Comparison of ENCODE assay signal across 10 cellular contexts in genomic region chr6:98054453-98054852, GRCh38.
A peak's percentile ranks its signal among the peaks of the same experiment; 100 is the strongest.
DNase-seq lines count a peak whose midpoint lies in the region; ATAC-seq, FAIRE-seq and TF ChIP-seq lines count a peak whose summit lies in the region.
"Had no signal": no experiment of that assay in that cellular context is flagged by ENCODE, and none has a peak within 500 bp of the region (broad histone marks: within the 10 kb centered on the region; RNA-seq: fewer than 3 reads in every experiment).

No MANE protein-coding gene starts in this region.

- H3K27me3 ChIP-seq in DND-41 (ENCODE audit: insufficient read depth, low read length, poor library complexity) (no peaks in the 10 kb centered on the region), small intestine (ENCODE audit: control insufficient read depth in 2 of 2, insufficient read depth in 2 of 2, low read length in 2 of 2) (no peaks in the 10 kb centered on the region)

- ATAC-seq in DND-41 (ENCODE audit: insufficient read depth, low read depth): no peak
- ATAC-seq: left colon had no signal

- TF ChIP-seq CTCF in DND-41 (IDR thresholded peaks at IDR 0.05; ENCODE audit: borderline replicate concordance, extremely low read depth, low read length, poor library complexity, severe bottlenecking) (peak; percentile 4), HEK293 (tag by site-specific recombination; IDR thresholded peaks at IDR 0.05) (no peak), epithelial cell of esophagus (IDR thresholded peaks at IDR 0.05; ENCODE audit: insufficient read depth, low read depth, low read length, missing control alignments) (peak; percentile 44)

- H3K36me3 ChIP-seq in DND-41 (ENCODE audit: insufficient read depth, low read length): no peaks in the 10 kb centered on the region
- no peaks in the 10 kb centered on the region for H3K36me3 ChIP-seq in HEK293 (ENCODE audit: control insufficient read depth in 2 of 2, insufficient read depth in 1 of 2, low read length in 2 of 2)
- no peaks in the 10 kb centered on the region for H3K36me3 ChIP-seq in small intestine (ENCODE audit: control insufficient read depth in 2 of 2, insufficient read depth in 2 of 2, low read length in 2 of 2)

- no peak overlapping the region for H3K4me3 ChIP-seq in DND-41 (ENCODE audit: low read depth in 1 of 2, low read length in 2 of 2)
- no peak overlapping the region for H3K4me3 ChIP-seq in HEK293 (ENCODE audit: low read depth, low read length)
- no peak overlapping the region for H3K4me3 ChIP-seq in epithelial cell of esophagus (ENCODE audit: low read length)
- H3K4me3 ChIP-seq in small intestine (ENCODE audit: low read depth in 1 of 2, low read length in 2 of 2): no peak overlapping the region

- no peaks in the 10 kb centered on the region for H3K79me2 ChIP-seq in DND-41 (ENCODE audit: insufficient read depth, low read length)

- DNase-seq in DND-41 (no peak), NCI-H446 treated with DMSO at 0.1 percent for 48 hours (lab: John Stamatoyannopoulos, UW) (peak; percentile 27), epithelial cell of esophagus (ENCODE audit: low read depth) (peak; percentile 32), small intestine (no peak), HK-2 (ENCODE audit: unreplicated experiment) (no peak), SHP77 treated with DMSO at 0.1 percent for 48 hours (lab: John Stamatoyannopoulos, UW) (no peak)
- no peak for DNase-seq in stimulated activated CD4-positive, alpha-beta T cell treated with anti-CD3 and anti-CD28 coated beads, Interleukin-15, amount 100 ng/mL, for 24 hours
- DNase-seq: effector memory CD4-positive, alpha-beta T cell; left colon had no signal

- no peaks in the 10 kb centered on the region for H4K20me1 ChIP-seq in DND-41 (ENCODE audit: insufficient read depth, low read length)

- no peak overlapping the region for H2AFZ ChIP-seq in DND-41 (ENCODE audit: low read depth, low read length)

- WGBS in small intestine, 3 donors: 77 to 86% (median 82%) methylated on average over 2 of the region's 2 CpGs

- no peak overlapping the region for H3K4me2 ChIP-seq in DND-41 (ENCODE audit: insufficient read depth, low read length)

- FAIRE-seq in small intestine (lab: Jason Lieb, UNC): no peak

- CTCF ChIA-PET in HEK293 (lab: Yijun Ruan, JAX): interaction anchor here (0.5 to 1.0 kb wide), 4 partner anchors 9 to 417 kb away, joined by 3 to 6 read pairs (median 4); no protein-coding TSS in a partner anchor

- no peak overlapping the region for H3K9ac ChIP-seq in DND-41 (ENCODE audit: low read depth, low read length)

- no peaks in the 10 kb centered on the region for H3K9me3 ChIP-seq in DND-41 (ENCODE audit: insufficient read depth, low read length, severe bottlenecking)
- H3K9me3 ChIP-seq in HEK293 (ENCODE audit: control insufficient read depth, insufficient read depth, low read depth, low read length): no peaks in the 10 kb centered on the region
- no peaks in the 10 kb centered on the region for H3K9me3 ChIP-seq in small intestine (ENCODE audit: control insufficient read depth, low read depth)

- H3K4me1 ChIP-seq in DND-41 (ENCODE audit: insufficient read depth, low read length) (no peaks in the 10 kb centered on the region), HEK293 (ENCODE audit: control insufficient read depth, insufficient read depth, low read length) (0 out of 2 replicates have a peak, but pooled peaks cover 2% of the 10 kb centered on the region), small intestine (ENCODE audit: control insufficient read depth in 2 of 2, insufficient read depth in 1 of 2, low read depth in 1 of 2, low read length in 1 of 2) (no peaks in the 10 kb centered on the region)

- POLR2A ChIA-PET in HEK293 (lab: Yijun Ruan, JAX): no interaction called here

- H3K27ac ChIP-seq in DND-41 (ENCODE audit: low read length): no peak overlapping the region
- no peak overlapping the region for H3K27ac ChIP-seq in HEK293 (ENCODE audit: extremely low read depth, low read depth, low read length)
- H3K27ac ChIP-seq in small intestine (ENCODE audit: low read depth in 1 of 2, low read length in 1 of 2): no peak overlapping the region

TF ChIP-seq in HEK293, 187 proteins besides CTCF, POLR2A, EP300 and RAD21:
- TF ChIP-seq ZNF654 (tag by site-specific recombination; IDR thresholded peaks at IDR 0.05; ENCODE audit: low read depth) (peak; percentile 18; the same call in 1 of the 2 replicates), HOXA7 (CRISPR knock-in tag; IDR thresholded peaks at IDR 0.05; ENCODE audit: borderline replicate concordance) (no peak)
TF ChIP-seq in HEK293: peak in this region for 1.

Comparison
In these comparisons a context has a peak if more than half of its experiments do, and no peak if none do; other contexts are left out.
1. DNase-seq: peak in NCI-H446 treated with DMSO at 0.1 percent for 48 hours (single experiment) and epithelial cell of esophagus (single experiment); none in DND-41 (single experiment), stimulated activated CD4-positive, alpha-beta T cell treated with anti-CD3 and anti-CD28 coated beads, Interleukin-15, amount 100 ng/mL, for 24 hours (single experiment), small intestine (single experiment), HK-2 (single experiment) and SHP77 treated with DMSO at 0.1 percent for 48 hours (single experiment).